21 cellular contexts compared by ENCODE assay signal in genomic region chr3:71202848-71203390, GRCh38.
A peak's percentile ranks its signal among the peaks of the same experiment; 100 is the strongest.
DNase-seq lines count a peak whose midpoint lies in the region; ATAC-seq, FAIRE-seq and TF ChIP-seq lines count a peak whose summit lies in the region.
"Had no signal": no experiment of that assay in that cellular context is flagged by ENCODE, and none has a peak within 500 bp of the region (broad histone marks: within the 10 kb centered on the region; RNA-seq: fewer than 3 reads in every experiment).

No MANE protein-coding gene starts in this region.

- no peak for TF ChIP-seq POLR2A in K562 (conservative IDR thresholded peaks at IDR 0.05)

- H3K4me1 Mint-ChIP-seq in Caco-2 (ENCODE audit: low read depth, unreplicated experiment) (peaks cover 39% of the 10 kb centered on the region), progenitor cell of endocrine pancreas (ENCODE audit: low read depth) (peaks cover 63% of the 10 kb centered on the region)
- H3K4me1 Mint-ChIP-seq: activated naive CD4-positive, alpha-beta T cell treated with anti-CD3 and anti-CD28 coated beads, Interleukin-2, amount 10 ng/mL, durations not matched to agents 7 days and 5 days had no signal

- peak overlapping the region; percentile 14 for H3K27ac Mint-ChIP-seq in Caco-2 (ENCODE audit: unreplicated experiment)
- H3K27ac Mint-ChIP-seq in progenitor cell of endocrine pancreas = peak overlapping the region; percentile 73
- H3K27ac Mint-ChIP-seq: activated naive CD4-positive, alpha-beta T cell treated with anti-CD3 and anti-CD28 coated beads, Interleukin-2, amount 10 ng/mL, durations not matched to agents 7 days and 5 days had no signal

- H3K27ac ChIP-seq in A673 (ENCODE audit: low read depth, low read length, poor library complexity, severe bottlenecking) = peak overlapping the region; percentile 98
- no peak overlapping the region for H3K27ac ChIP-seq in K562 (ENCODE audit: extremely low read depth, low read depth, low read length)
- peak overlapping the region in 1 of 2 donors; percentile 16 for H3K27ac ChIP-seq in left lung

- H3K27me3 ChIP-seq in A673 (replicated peaks; ENCODE audit: insufficient read depth, low read depth, low read length, poor library complexity) = no peaks in the 10 kb centered on the region
- no peaks in the 10 kb centered on the region for H3K27me3 ChIP-seq in Caco-2 (replicated peaks; ENCODE audit: control insufficient read depth, insufficient read depth, low read length)
- no peaks in the 10 kb centered on the region for H3K27me3 ChIP-seq in K562 (ENCODE audit: control insufficient read depth in 2 of 2, insufficient read depth in 2 of 2, low read length in 2 of 2)
- no peaks in the 10 kb centered on the region for H3K27me3 ChIP-seq in left lung
- H3K27me3 ChIP-seq: dorsolateral prefrontal cortex, right lobe of liver had no signal

- H4K20me1 ChIP-seq in K562 (replicated peaks; ENCODE audit: control insufficient read depth, insufficient read depth, low read length) = peaks cover under 1% of the 10 kb centered on the region

- TF ChIP-seq CTCF in A673 (conservative IDR thresholded peaks at IDR 0.05; ENCODE audit: low read depth, low read length) (no peak), Caco-2 (IDR thresholded peaks at IDR 0.05; ENCODE audit: insufficient read depth in 1 of 2, low read depth in 1 of 2, low read length in 1 of 2, severe bottlenecking in 1 of 2, unreplicated experiment in 1 of 2) (no peak), K562 (IDR thresholded peaks at IDR 0.05 in 2 of 3, conservative IDR thresholded peaks at IDR 0.05 in 1 of 3; ENCODE audit: insufficient read depth in 2 of 3, low read depth in 1 of 3, low read length in 3 of 3) (no peak), progenitor cell of endocrine pancreas (IDR thresholded peaks at IDR 0.05; ENCODE audit: unreplicated experiment) (no peak), left lung (IDR thresholded peaks at IDR 0.05) (no peak)

- H3K9ac ChIP-seq in K562 (ENCODE audit: insufficient read depth in 1 of 2, low read depth in 2 of 2, low read length in 2 of 2) = no peak overlapping the region

- H3K4me3 ChIP-seq in A673 (ENCODE audit: low read depth, low read length, poor library complexity, severe bottlenecking) (no peak overlapping the region), Caco-2 (ENCODE audit: low read depth, low read length) (no peak overlapping the region), K562 (no peak overlapping the region), left lung (no peak overlapping the region)
- H3K4me3 ChIP-seq: dorsolateral prefrontal cortex, right lobe of liver had no signal

- POLR2A ChIA-PET in A673 (lab: Charles Lee; ENCODE audit: low non-redundant PET) (no interaction called here), Caco-2 (lab: Charles Lee) (no interaction called here), K562 (lab: Yijun Ruan, JAX) (interaction anchor here (1.3 kb wide), 1 partner anchor 9 kb away, joined by 3 read pairs; no protein-coding TSS in a partner anchor)

- H3K4me3 Mint-ChIP-seq in Caco-2 (ENCODE audit: unreplicated experiment) = no peak overlapping the region
- H3K4me3 Mint-ChIP-seq in progenitor cell of endocrine pancreas (ENCODE audit: low read depth) = no peak overlapping the region
- H3K4me3 Mint-ChIP-seq: activated naive CD4-positive, alpha-beta T cell treated with anti-CD3 and anti-CD28 coated beads, Interleukin-2, amount 10 ng/mL, durations not matched to agents 7 days and 5 days had no signal

- FAIRE-seq in K562 (lab: Jason Lieb, UNC) = no peak
- FAIRE-seq: HepG2, RCC 7860 had no signal

- H3K4me1 ChIP-seq in A673 (ENCODE audit: insufficient read depth, low read length, poor library complexity, severe bottlenecking) (peaks cover 72% of the 10 kb centered on the region), Caco-2 (peaks cover 45% of the 10 kb centered on the region), K562 (replicated peaks in 1 of 2; ENCODE audit: control insufficient read depth in 2 of 2, insufficient read depth in 2 of 2, low read length in 2 of 2) (peaks cover 2 to 9% of the 10 kb centered on the region in 2 experiments), left lung (peaks cover 0 to 13% of the 10 kb centered on the region in 2 donors)

- WGBS in K562 (ENCODE audit: insufficient coverage, low coverage, missing lambda C conversion rate) = 14% methylated on average over 5 of the region's 5 CpGs

- DNase-seq in A673 (ENCODE audit: low spot score) = peak; percentile 46
- DNase-seq in Caco-2 = no peak
- DNase-seq in K562 (ENCODE audit: extremely low read depth in 1 of 4, low spot score in 3 of 4) = no peak
- no peak for DNase-seq in progenitor cell of endocrine pancreas (ENCODE audit: low spot score, unreplicated experiment)
- no peak for DNase-seq in T-helper 9 cell
- no peak for DNase-seq in left lung
- DNase-seq in DMS153 treated with DMSO at 0.1 percent for 48 hours (lab: John Stamatoyannopoulos, UW; ENCODE audit: unreplicated experiment) = no peak
- DNase-seq: activated CD4-positive, alpha-beta T cell treated with anti-CD3 and anti-CD28 coated beads for 48 hours; activated naive CD4-positive, alpha-beta T cell treated with anti-CD3 and anti-CD28 coated beads, Interleukin-2, amount 10 ng/mL, durations not matched to agents 7 days and 5 days; C1 segment of cervical spinal cord; cerebellar nuclear complex; dorsolateral prefrontal cortex; HCEC 1CT; kidney glomerular epithelial cell; mesenchymal stem cell; NCI-H1092; NCI-H187 treated with DMSO at 0.1 percent for 48 hours; right lobe of liver; substantia nigra had no signal

- CTCF ChIA-PET in A673 (lab: Charles Lee) = no interaction called here
- CTCF ChIA-PET in Caco-2 (lab: Charles Lee) = no interaction called here
- CTCF ChIA-PET in K562 (lab: Yijun Ruan, JAX; ENCODE audit: low intra/inter-chr PET ratio) = no interaction called here

- H3K27me3 Mint-ChIP-seq in Caco-2 (ENCODE audit: insufficient read depth, unreplicated experiment) = no peaks in the 10 kb centered on the region
- H3K27me3 Mint-ChIP-seq in progenitor cell of endocrine pancreas = no peaks in the 10 kb centered on the region
- H3K27me3 Mint-ChIP-seq: activated naive CD4-positive, alpha-beta T cell treated with anti-CD3 and anti-CD28 coated beads, Interleukin-2, amount 10 ng/mL, durations not matched to agents 7 days and 5 days had no signal

- H3K9me3 ChIP-seq in A673 (ENCODE audit: low read depth, low read length, poor library complexity, severe bottlenecking) (no peaks in the 10 kb centered on the region), Caco-2 (no peaks in the 10 kb centered on the region), K562 (replicated peaks; ENCODE audit: control insufficient read depth, insufficient read depth, low read depth, low read length) (no peaks in the 10 kb centered on the region), left lung (no peaks in the 10 kb centered on the region)
- H3K9me3 ChIP-seq: right lobe of liver had no signal

- H3K9me3 Mint-ChIP-seq in Caco-2 (ENCODE audit: unreplicated experiment) (no peaks in the 10 kb centered on the region), progenitor cell of endocrine pancreas (ENCODE audit: low read depth) (no peaks in the 10 kb centered on the region)
- H3K9me3 Mint-ChIP-seq: activated naive CD4-positive, alpha-beta T cell treated with anti-CD3 and anti-CD28 coated beads, Interleukin-2, amount 10 ng/mL, durations not matched to agents 7 days and 5 days had no signal

- intact Hi-C loops in A673 (cut with micrococcal nuclease; ENCODE audit: unreplicated experiment) (loop anchor here (5.0 to 10.0 kb wide), 3 partner anchors 141 to 668 kb away; no protein-coding TSS in a partner anchor), Caco-2 (cut with micrococcal nuclease; ENCODE audit: unreplicated experiment) (no loop called here), K562 (cut with micrococcal nuclease) (no loop called here), left lung (cut with DNase I) (no loop called here)

- no peak for TF ChIP-seq EP300 in K562 (IDR thresholded peaks at IDR 0.05; ENCODE audit: low read length)

- ATAC-seq in K562 (no peak), left lung (no peak)
- ATAC-seq: HepG2 had no signal

- in situ Hi-C loops in K562 (cut with MboI) = no loop called here

- H3K36me3 Mint-ChIP-seq in Caco-2 (ENCODE audit: insufficient read depth, unreplicated experiment) (peaks cover 10% of the 10 kb centered on the region), progenitor cell of endocrine pancreas (ENCODE audit: insufficient read depth) (peaks cover 2% of the 10 kb centered on the region)
- H3K36me3 Mint-ChIP-seq: activated naive CD4-positive, alpha-beta T cell treated with anti-CD3 and anti-CD28 coated beads, Interleukin-2, amount 10 ng/mL, durations not matched to agents 7 days and 5 days had no signal

- TF ChIP-seq RAD21 in K562 (CRISPR knock-in tag; conservative IDR thresholded peaks at IDR 0.05 in 1 of 2, IDR thresholded peaks at IDR 0.05 in 1 of 2) = no peak

- BruUV-seq in A673 (replicated peaks; lab: Mats Ljungman, UMichigan) (no TSS peak), Caco-2 (replicated peaks; lab: Mats Ljungman, UMichigan) (no TSS peak), K562 (replicated peaks; lab: Mats Ljungman, UMichigan) (no TSS peak)

- H2AFZ ChIP-seq in K562 (ENCODE audit: low read depth, low read length) = no peak overlapping the region

- no peaks in the 10 kb centered on the region for H3K36me3 ChIP-seq in A673 (ENCODE audit: insufficient read depth, low read length, poor library complexity, severe bottlenecking)
- no peaks in the 10 kb centered on the region for H3K36me3 ChIP-seq in Caco-2 (ENCODE audit: control insufficient read depth, insufficient read depth, low read length)
- H3K36me3 ChIP-seq in K562 (ENCODE audit: control insufficient read depth, insufficient read depth, low read length) = no peaks in the 10 kb centered on the region
- H3K36me3 ChIP-seq in left lung = no peaks in the 10 kb centered on the region
- H3K36me3 ChIP-seq: right lobe of liver had no signal

- H3K9me1 ChIP-seq in K562 (ENCODE audit: control insufficient read depth, insufficient read depth, low read length) = no peaks in the 10 kb centered on the region

- H3K4me2 ChIP-seq in K562 (ENCODE audit: insufficient read depth, low read length) = no peak overlapping the region

- H3K79me2 ChIP-seq in K562 (ENCODE audit: control insufficient read depth, insufficient read depth, low read length) = no peaks in the 10 kb centered on the region

TF ChIP-seq in K562, 482 proteins besides CTCF, POLR2A, EP300 and RAD21 (continues in another document):
- TF ChIP-seq SAFB (IDR thresholded peaks at IDR 0.05; ENCODE audit: borderline replicate concordance, low read depth, low read length) (no peak), TFE3 (CRISPR knock-in tag; IDR thresholded peaks at IDR 0.05) (peak; percentile 90), KLF16 (IDR thresholded peaks at IDR 0.05) (no peak)
